9 cellular contexts compared by ENCODE assay signal in genomic region chr19:19847781-19848180, GRCh38. TPM values are rescaled to one million over a fixed set of nuclear protein-coding genes. Genes with fewer than 3 reads are reported as not detected.
"Had no signal": no experiment of that assay in that cellular context is flagged by ENCODE, and none has a peak within 500 bp of the region (broad histone marks: within the 10 kb centered on the region; RNA-seq: fewer than 3 reads in every experiment).

No MANE protein-coding gene starts in this region.

- H3K27ac ChIP-seq: GM23248 had no signal

- H3K27ac Mint-ChIP-seq: GM23338, H9, HFFc6 had no signal

- H3K4me3 Mint-ChIP-seq: GM23338, H9, HFFc6 had no signal

- H3K4me3 ChIP-seq: GM23248, GM23338, HAP-1 had no signal

- DNase-seq: GM23248, GOT3, H7, H9, HCEC 1CT, HFFc6 had no signal

- H3K4me2 ChIP-seq: GM23338 had no signal

- H3K4me1 Mint-ChIP-seq: GM23338, H9 had no signal

- H3K4me1 ChIP-seq: HAP-1 had no signal

- ATAC-seq: GM23338, HCT116 had no signal

- H2AFZ ChIP-seq: GM23248, GM23338 had no signal

- H3K9ac ChIP-seq: GM23248 had no signal

- H3K9me3 ChIP-seq: HAP-1 had no signal

- H3K36me3 ChIP-seq: HAP-1 had no signal

RNA-seq across cellular contexts. Expression of gene ZNF253, which starts 17.9 kb away (rescaled TPM):
- total RNA-seq: H7 had no signal

RNA-seq across cellular contexts. Expression of gene ZNF93, which starts 53.0 kb away (rescaled TPM):
- total RNA-seq: H7 had no signal
